In the genomic region with DNA sequence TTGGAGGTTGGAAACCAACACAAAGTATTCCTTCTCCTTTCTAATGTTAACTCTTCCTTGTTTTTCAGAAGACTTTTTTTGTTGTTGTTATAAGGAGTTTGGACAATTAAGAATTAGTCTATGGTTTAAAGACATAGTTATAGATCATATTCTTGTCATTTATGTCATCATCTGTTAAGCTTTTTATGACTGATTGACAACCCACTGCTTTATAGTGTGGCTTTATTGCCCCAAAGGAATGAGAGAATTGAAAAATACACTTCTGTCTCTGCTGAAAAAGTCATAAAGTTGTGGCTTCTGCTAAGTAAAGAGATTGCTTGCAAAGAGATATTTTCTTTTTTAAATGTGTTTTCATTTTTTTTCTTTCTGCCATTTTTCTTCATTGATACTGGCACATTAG, we compare ENCODE assay signal across 15 cellular contexts.
"Had no signal": no experiment of that assay in that cellular context is flagged by ENCODE, and none has a peak within 500 bp of the region (broad histone marks: within the 10 kb centered on the region; RNA-seq: fewer than 3 reads in every experiment).

No MANE protein-coding gene starts in this region.

- H3K27ac ChIP-seq: gastrocnemius medialis, neutrophil, suprapubic skin, thyroid gland had no signal

- H3K9me3 ChIP-seq: gastrocnemius medialis, heart right ventricle, neutrophil, suprapubic skin, thyroid gland had no signal

- DNase-seq: effector memory CD4-positive, alpha-beta T cell; gastrocnemius medialis; heart right ventricle; hypothalamus; kidney glomerular epithelial cell; naive thymus-derived CD8-positive, alpha-beta T cell; posterior cingulate gyrus; small intestine; stimulated activated CD4-positive, alpha-beta T cell treated with anti-CD3 and anti-CD28 coated beads, Interleukin-2, amount 100 ng/mL, for 48 hours; stimulated activated naive CD4-positive, alpha-beta T cell treated with Interleukin-2 at 50 U/mL for 16 hours; thyroid gland had no signal

- H3K36me3 ChIP-seq: gastrocnemius medialis, heart right ventricle, neutrophil, suprapubic skin, thyroid gland had no signal

- H3K4me1 ChIP-seq: gastrocnemius medialis had no signal

- ATAC-seq: esophagus mucosa; gastrocnemius medialis; heart right ventricle; naive thymus-derived CD8-positive, alpha-beta T cell; sciatic nerve had no signal

- H3K4me3 ChIP-seq: gastrocnemius medialis, heart right ventricle, suprapubic skin, thyroid gland had no signal

- H3K27me3 ChIP-seq: gastrocnemius medialis, heart right ventricle, neutrophil, suprapubic skin, thyroid gland had no signal
